8 cellular contexts compared by ENCODE assay signal in the genomic region with DNA sequence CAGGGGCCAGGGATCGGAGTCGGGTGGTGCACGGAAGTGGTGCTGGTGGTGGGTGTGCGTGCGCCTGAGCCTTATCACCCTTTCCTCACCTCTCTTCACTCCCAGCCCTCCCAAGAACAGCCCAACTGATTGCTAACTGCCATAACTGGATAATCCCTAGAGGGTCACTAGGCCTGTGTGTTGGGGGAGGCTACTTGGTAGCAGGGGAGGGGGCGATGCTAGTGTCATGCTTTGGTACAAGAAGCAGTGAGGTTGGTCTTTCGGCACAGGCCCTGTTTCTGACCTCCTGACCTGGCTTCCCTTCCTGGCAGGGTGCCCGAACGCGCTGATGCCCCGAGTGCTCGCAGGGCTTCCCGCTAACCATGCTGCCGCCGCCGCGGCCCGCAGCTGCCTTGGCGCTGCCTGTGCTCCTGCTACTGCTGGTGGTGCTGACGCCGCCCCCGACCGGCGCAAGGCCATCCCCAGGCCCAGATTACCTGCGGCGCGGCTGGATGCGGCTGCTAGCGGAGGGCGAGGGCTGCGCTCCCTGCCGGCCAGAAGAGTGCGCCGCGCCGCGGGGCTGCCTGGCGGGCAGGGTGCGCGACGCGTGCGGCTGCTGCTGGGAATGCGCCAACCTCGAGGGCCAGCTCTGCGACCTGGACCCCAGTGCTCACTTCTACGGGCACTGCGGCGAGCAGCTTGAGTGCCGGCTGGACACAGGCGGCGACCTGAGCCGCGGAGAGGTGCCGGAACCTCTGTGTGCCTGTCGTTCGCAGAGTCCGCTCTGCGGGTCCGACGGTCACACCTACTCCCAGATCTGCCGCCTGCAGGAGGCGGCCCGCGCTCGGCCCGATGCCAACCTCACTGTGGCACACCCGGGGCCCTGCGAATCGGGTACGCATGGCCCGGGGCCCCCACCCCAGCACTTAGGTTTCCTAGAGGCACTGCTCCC. TPM values are rescaled to one million over a fixed set of nuclear protein-coding genes. Genes with fewer than 3 reads are reported as not detected.
DNase-seq lines count a peak whose midpoint lies in the region; ATAC-seq, FAIRE-seq and TF ChIP-seq lines count a peak whose summit lies in the region.

No MANE protein-coding gene starts in this region.

- TF ChIP-seq RAD21 in HepG2 (CRISPR knock-in tag; IDR thresholded peaks at IDR 0.05): peak; percentile 88

- H3K9me2 ChIP-seq in Karpas-422 (replicated peaks; ENCODE audit: insufficient read depth, low read length): no peaks in the 10 kb centered on the region

- intact Hi-C loops in HepG2 (cut with micrococcal nuclease; ENCODE audit: unreplicated experiment): no loop called here

- TF ChIP-seq CTCF in GM12864 (IDR thresholded peaks at IDR 0.05; ENCODE audit: low read depth, low read length, missing control alignments) (peak; percentile 60), bronchial epithelial cell (IDR thresholded peaks at IDR 0.05; ENCODE audit: insufficient read depth, low read length, severe bottlenecking) (peak; percentile 60), HepG2 (CRISPR knock-in tag; IDR thresholded peaks at IDR 0.05) (peak; percentile 79)

- no peaks in the 10 kb centered on the region for H3K27me3 ChIP-seq in Karpas-422 (ENCODE audit: low read length)
- peaks cover 2% of the 10 kb centered on the region for H3K27me3 ChIP-seq in bronchial epithelial cell (ENCODE audit: control insufficient read depth, insufficient read depth, low read length)
- H3K27me3 ChIP-seq in HepG2 (ENCODE audit: control insufficient read depth in 1 of 2, insufficient read depth in 2 of 2, low read length in 2 of 2): no peaks in the 10 kb centered on the region; a peak in 1 of 5 replicates

- ATAC-seq in HepG2: peak; percentile 56

- H3K4me1 ChIP-seq in Karpas-422 (ENCODE audit: low read length) (peaks cover 70% of the 10 kb centered on the region), HepG2 (ENCODE audit: insufficient read depth, low read length) (peaks cover 57% of the 10 kb centered on the region)

- POLR2A ChIA-PET in HepG2 (lab: Yijun Ruan, JAX): interaction anchor here (0.8 to 9.0 kb wide), 13 partner anchors 11 to 756 kb away, joined by 3 to 141 read pairs (median 8); partner anchors contain the start of genes BTRC, OGA, PDZD7 and SFXN3

- H3K27ac ChIP-seq in Karpas-422 (ENCODE audit: low read length) (peak overlapping the region; percentile 98), HepG2 (ENCODE audit: extremely low read length, insufficient read depth, low read length) (peak overlapping the region; percentile 99)

- H3K9me3 ChIP-seq in Karpas-422 (ENCODE audit: low read length): no peaks in the 10 kb centered on the region
- H3K9me3 ChIP-seq in HepG2 (ENCODE audit: low read length): no peaks in the 10 kb centered on the region

- WGBS in HepG2 (ENCODE audit: low lambda C conversion rate): under 1% methylated on average over 33 of the region's 72 CpGs

- H3K4me2 ChIP-seq in Karpas-422 (ENCODE audit: low read depth, low read length, poor library complexity, severe bottlenecking) (peak overlapping the region; percentile 81), HepG2 (ENCODE audit: low read depth, low read length) (peak overlapping the region; percentile 99)

- H4K20me1 ChIP-seq in Karpas-422 (ENCODE audit: insufficient read depth, low read depth, low read length) (no peaks in the 10 kb centered on the region), HepG2 (ENCODE audit: insufficient read depth, low read length) (no peaks in the 10 kb centered on the region; the same call in 1 of the 2 replicates)

- no peak for FAIRE-seq in bronchial epithelial cell (lab: Jason Lieb, UNC)
- no peak for FAIRE-seq in HepG2 (lab: Jason Lieb, UNC)

- TF ChIP-seq EP300 in HepG2 (IDR thresholded peaks at IDR 0.05; ENCODE audit: low read depth in 2 of 2, low read length in 2 of 2) (no peak), HepG2 (CRISPR knock-in tag; IDR thresholded peaks at IDR 0.05; ENCODE audit: borderline replicate concordance) (peak; percentile 50; the same call in 1 of the 2 replicates)

- in situ Hi-C loops in HepG2 (cut with HindIII; ENCODE audit: extremely low pct_ligation_motif_present, low pct_unique_long_range_greater_than_20kb): no loop called here

- H3K9ac ChIP-seq in Karpas-422 (ENCODE audit: low read length): peak overlapping the region; percentile 88
- peak overlapping the region; percentile 99 for H3K9ac ChIP-seq in HepG2 (ENCODE audit: insufficient read depth, low read depth, low read length)

- CTCF ChIA-PET in HepG2 (lab: Yijun Ruan, JAX; ENCODE audit: low intra/inter-chr PET ratio, low total read pairs): interaction anchor here (0.8 kb wide), 1 partner anchor 22 kb away, joined by 3 read pairs; no protein-coding TSS in a partner anchor

- H3K36me3 ChIP-seq in Karpas-422 (ENCODE audit: insufficient read depth, low read length) (no peaks in the 10 kb centered on the region), bronchial epithelial cell (ENCODE audit: control insufficient read depth, insufficient read depth, low read length) (no peaks in the 10 kb centered on the region), HepG2 (replicated peaks in 1 of 2; ENCODE audit: control insufficient read depth in 1 of 2, insufficient read depth in 2 of 2, low read length in 2 of 2) (no peaks in the 10 kb centered on the region)

- no peak for DNase-seq in GM12864 (ENCODE audit: low read depth)
- DNase-seq in Karpas-422: peak; percentile 92
- peak; percentile 36 for DNase-seq in T-helper 9 cell
- DNase-seq in bronchial epithelial cell (ENCODE audit: low read depth): no peak
- DNase-seq in HepG2 (ENCODE audit: low spot score): peak; percentile 68
- peak; percentile 32 to 41 for DNase-seq in stimulated activated CD8-positive, alpha-beta memory T cell treated with anti-CD3 and anti-CD28 coated beads, Interleukin-15, amount 100 ng/mL, for 48 hours (ENCODE audit: low read depth in 2 of 2)
- DNase-seq in T1000 (lab: John Stamatoyannopoulos, UW): no peak
- no peak for DNase-seq in midbrain (lab: John Stamatoyannopoulos, UW)

- H2AFZ ChIP-seq in Karpas-422 (ENCODE audit: low read length) (no peak overlapping the region), HepG2 (ENCODE audit: low read length) (no peak overlapping the region)

- peak in 1 of 2 experiments; percentile 89; a peak in 2 of 4 replicates for TF ChIP-seq POLR2A in HepG2 (IDR thresholded peaks at IDR 0.05; ENCODE audit: insufficient read depth in 1 of 2, low read depth in 2 of 2, low read length in 2 of 2)

- no TSS peak for BruUV-seq in HepG2 (replicated peaks; lab: Mats Ljungman, UMichigan)

- H3K79me2 ChIP-seq in Karpas-422 (ENCODE audit: low read length): peaks cover 51% of the 10 kb centered on the region
- H3K79me2 ChIP-seq in HepG2 (ENCODE audit: insufficient read depth, low read length): peaks cover 44% of the 10 kb centered on the region

- H3K4me3 ChIP-seq in GM12864 (ENCODE audit: low read depth, low read length) (peak overlapping the region; percentile 37), Karpas-422 (ENCODE audit: low read length) (peak overlapping the region; percentile 80), bronchial epithelial cell (ENCODE audit: low read depth, low read length) (peak overlapping the region; percentile 11), HepG2 (replicated peaks in 1 of 3; ENCODE audit: insufficient read depth in 1 of 3, low read depth in 2 of 3, low read length in 3 of 3) (peak overlapping the region; percentile 82 to 97 (median 87))

RNA-seq across cellular contexts. Expression of gene KAZALD1, which starts 0.7 kb away (rescaled TPM):
- total RNA-seq in Karpas-422 (2014; rRNA removed; shearing (Covaris generic); ENCODE audit: low replicate concordance): 21.5 and 50.1 TPM in 2 replicates
- total RNA-seq in bronchial epithelial cell (1.6 and 4.0 TPM in 2 replicates), HepG2 (2016; rRNA removed; fragmentation: Illumina TruSeq; extraction: Trizol) (18.0 and 27.7 TPM in 2 replicates)
- 8.5 and 8.9 TPM in 2 replicates for total RNA-seq in HepG2 (2016; cell fraction: cytosol; rRNA removed; fragmentation: Illumina TruSeq; extraction: Trizol; ENCODE audit: low read depth)
- total RNA-seq in HepG2 (2016; cell fraction: insoluble cytoplasmic fraction; rRNA removed; fragmentation: Illumina TruSeq; extraction: Trizol): 14.9 and 26.2 TPM in 2 replicates
- total RNA-seq in HepG2 (2016; cell fraction: membrane; rRNA removed; fragmentation: Illumina TruSeq; extraction: Trizol): 21.1 and 23.2 TPM in 2 replicates
- total RNA-seq in HepG2 (2016; cell fraction: nucleus; rRNA removed; fragmentation: Illumina TruSeq; extraction: Trizol): 32.0 and 35.5 TPM in 2 replicates
- 16.7 and 16.8 TPM in 2 replicates for polyA plus RNA-seq in HepG2 (2011; rRNA removed)
- 12.0 and 21.9 TPM in 2 replicates for polyA plus RNA-seq in HepG2 (2011; cell fraction: cytosol; rRNA removed)
- polyA plus RNA-seq in HepG2 (2011; cell fraction: nucleus; rRNA removed): 46.9 and 60.7 TPM in 2 replicates
- polyA plus RNA-seq in HepG2 (2012): 10.6 and 15.7 TPM in 2 replicates
- 6.1 and 8.0 TPM in 2 replicates for polyA plus RNA-seq in HepG2 (2016; cell fraction: cytosol; fragmentation: Illumina TruSeq; extraction: Trizol; ENCODE audit: low read depth)
- polyA plus RNA-seq in HepG2 (2016; cell fraction: insoluble cytoplasmic fraction; fragmentation: Illumina TruSeq; extraction: Trizol; ENCODE audit: low read depth): 14.9 and 20.6 TPM in 2 replicates
- 16.2 and 17.5 TPM in 2 replicates for polyA plus RNA-seq in HepG2 (2016; cell fraction: membrane; fragmentation: Illumina TruSeq; extraction: Trizol; ENCODE audit: low read depth)
- 52.2 and 57.1 TPM in 2 replicates for polyA plus RNA-seq in HepG2 (2016; cell fraction: nucleus; fragmentation: Illumina TruSeq; extraction: Trizol; ENCODE audit: insufficient read depth, low read depth)
- polyA minus RNA-seq in HepG2 (2011; rRNA and poly(A)+ RNA removed; ENCODE audit: low replicate concordance): 32.5 and 65.2 TPM in 2 replicates
- polyA minus RNA-seq in HepG2 (2011; cell fraction: cytosol; rRNA and poly(A)+ RNA removed): 8.6 and 15.6 TPM in 2 replicates
- 36.6 and 46.4 TPM in 2 replicates for polyA minus RNA-seq in HepG2 (2011; cell fraction: nucleus; rRNA and poly(A)+ RNA removed)

RNA-seq across cellular contexts. Expression of gene SFXN3, which starts 31.5 kb away (rescaled TPM):
- total RNA-seq in Karpas-422 (2014; rRNA removed; shearing (Covaris generic); ENCODE audit: low replicate concordance): 8.5 and 13.6 TPM in 2 replicates
- total RNA-seq in bronchial epithelial cell (14.0 and 16.1 TPM in 2 replicates), HepG2 (2016; rRNA removed; fragmentation: Illumina TruSeq; extraction: Trizol) (11.9 and 16.8 TPM in 2 replicates)
- 2.4 and 4.1 TPM in 2 replicates for total RNA-seq in HepG2 (2016; cell fraction: cytosol; rRNA removed; fragmentation: Illumina TruSeq; extraction: Trizol; ENCODE audit: low read depth)
- total RNA-seq in HepG2 (2016; cell fraction: insoluble cytoplasmic fraction; rRNA removed; fragmentation: Illumina TruSeq; extraction: Trizol): 10.6 and 15.0 TPM in 2 replicates
- 9.3 and 10.0 TPM in 2 replicates for total RNA-seq in HepG2 (2016; cell fraction: membrane; rRNA removed; fragmentation: Illumina TruSeq; extraction: Trizol)
- total RNA-seq in HepG2 (2016; cell fraction: nucleus; rRNA removed; fragmentation: Illumina TruSeq; extraction: Trizol): 18.9 and 21.6 TPM in 2 replicates
- 71.5 and 86.1 TPM in 2 replicates for polyA plus RNA-seq in HepG2 (2011; rRNA removed)
- 38.5 and 39.6 TPM in 2 replicates for polyA plus RNA-seq in HepG2 (2011; cell fraction: cytosol; rRNA removed)
- polyA plus RNA-seq in HepG2 (2011; cell fraction: nucleus; rRNA removed): 337 and 354 TPM in 2 replicates
- polyA plus RNA-seq in HepG2 (2012): 24.0 and 38.4 TPM in 2 replicates
- 3.0 and 4.5 TPM in 2 replicates for polyA plus RNA-seq in HepG2 (2016; cell fraction: cytosol; fragmentation: Illumina TruSeq; extraction: Trizol; ENCODE audit: low read depth)
- polyA plus RNA-seq in HepG2 (2016; cell fraction: insoluble cytoplasmic fraction; fragmentation: Illumina TruSeq; extraction: Trizol; ENCODE audit: low read depth): 14.7 and 15.8 TPM in 2 replicates
- polyA plus RNA-seq in HepG2 (2016; cell fraction: membrane; fragmentation: Illumina TruSeq; extraction: Trizol; ENCODE audit: low read depth): 9.2 and 10.1 TPM in 2 replicates
- polyA plus RNA-seq in HepG2 (2016; cell fraction: nucleus; fragmentation: Illumina TruSeq; extraction: Trizol; ENCODE audit: insufficient read depth, low read depth): 49.5 and 57.7 TPM in 2 replicates
- polyA minus RNA-seq in HepG2 (2011; rRNA and poly(A)+ RNA removed; ENCODE audit: low replicate concordance): 78.6 and 219 TPM in 2 replicates
- 20.9 and 30.7 TPM in 2 replicates for polyA minus RNA-seq in HepG2 (2011; cell fraction: cytosol; rRNA and poly(A)+ RNA removed)
- 46.2 and 58.2 TPM in 2 replicates for polyA minus RNA-seq in HepG2 (2011; cell fraction: nucleus; rRNA and poly(A)+ RNA removed)

RNA-seq across cellular contexts. Expression of gene PDZD7, which starts 31.6 kb away (rescaled TPM):
- total RNA-seq in Karpas-422 (2014; rRNA removed; shearing (Covaris generic); ENCODE audit: low replicate concordance): 2.6 and 3.0 TPM in 2 replicates
- 0.13 and 0.26 TPM in 2 replicates for total RNA-seq in bronchial epithelial cell
- total RNA-seq in HepG2 (2016; rRNA removed; fragmentation: Illumina TruSeq; extraction: Trizol): 0.60 and 0.73 TPM in 2 replicates
- total RNA-seq in HepG2 (2016; cell fraction: cytosol; rRNA removed; fragmentation: Illumina TruSeq; extraction: Trizol; ENCODE audit: low read depth): 0.51 and 0.62 TPM in 2 replicates
- 0.42 and 1.1 TPM in 2 replicates for total RNA-seq in HepG2 (2016; cell fraction: insoluble cytoplasmic fraction; rRNA removed; fragmentation: Illumina TruSeq; extraction: Trizol)
- total RNA-seq in HepG2 (2016; cell fraction: membrane; rRNA removed; fragmentation: Illumina TruSeq; extraction: Trizol): 0.40 and 0.65 TPM in 2 replicates
- 1.1 and 1.3 TPM in 2 replicates for total RNA-seq in HepG2 (2016; cell fraction: nucleus; rRNA removed; fragmentation: Illumina TruSeq; extraction: Trizol)
- 0.58 and 0.78 TPM in 2 replicates for polyA plus RNA-seq in HepG2 (2011; rRNA removed)
- 0.42 TPM in 2 replicates for polyA plus RNA-seq in HepG2 (2011; cell fraction: cytosol; rRNA removed)
- 3.9 and 4.2 TPM in 2 replicates for polyA plus RNA-seq in HepG2 (2011; cell fraction: nucleus; rRNA removed)
- polyA plus RNA-seq in HepG2 (2012): 1.4 and 1.9 TPM in 2 replicates
- polyA plus RNA-seq in HepG2 (2016; cell fraction: cytosol; fragmentation: Illumina TruSeq; extraction: Trizol; ENCODE audit: low read depth): 0.14 and 0.16 TPM in 2 replicates
- polyA plus RNA-seq in HepG2 (2016; cell fraction: insoluble cytoplasmic fraction; fragmentation: Illumina TruSeq; extraction: Trizol; ENCODE audit: low read depth): 0.49 and 0.68 TPM in 2 replicates
- 0.29 and 0.30 TPM in 2 replicates for polyA plus RNA-seq in HepG2 (2016; cell fraction: membrane; fragmentation: Illumina TruSeq; extraction: Trizol; ENCODE audit: low read depth)
- 1.2 and 1.4 TPM in 2 replicates for polyA plus RNA-seq in HepG2 (2016; cell fraction: nucleus; fragmentation: Illumina TruSeq; extraction: Trizol; ENCODE audit: insufficient read depth, low read depth)
- 1.4 and 3.3 TPM in 2 replicates for polyA minus RNA-seq in HepG2 (2011; rRNA and poly(A)+ RNA removed; ENCODE audit: low replicate concordance)
- 0.49 TPM in 1 of 2 replicates, not detected in the other for polyA minus RNA-seq in HepG2 (2011; cell fraction: cytosol; rRNA and poly(A)+ RNA removed)
- polyA minus RNA-seq in HepG2 (2011; cell fraction: nucleus; rRNA and poly(A)+ RNA removed): 1.2 and 1.3 TPM in 2 replicates

Comparison
In these comparisons a context has a peak if more than half of its experiments do, and no peak if none do; other contexts are left out.
1. DNase-seq: peak in Karpas-422 (single experiment), T-helper 9 cell (single experiment), HepG2 (single experiment) and stimulated activated CD8-positive, alpha-beta memory T cell treated with anti-CD3 and anti-CD28 coated beads, Interleukin-15, amount 100 ng/mL, for 48 hours (2 of 2); none in GM12864 (single experiment), bronchial epithelial cell (single experiment), T1000 (single experiment) and midbrain (single experiment).
2. H3K4me3 ChIP-seq: peak in every context shown above with its lines; median percentile 87 in HepG2; 80 in Karpas-422; 37 in GM12864; 11 in bronchial epithelial cell.
3. Peak in every context shown above with its lines, with median percentiles within 50 percentile points of each other: CTCF ChIP-seq.